21 cellular contexts compared by ENCODE assay signal in genomic region chr10:34547283-34547682, GRCh38.
"Had no signal": no experiment of that assay in that cellular context is flagged by ENCODE, and none has a peak within 500 bp of the region (broad histone marks: within the 10 kb centered on the region; RNA-seq: fewer than 3 reads in every experiment).

No MANE protein-coding gene starts in this region.

- H3K4me1 Mint-ChIP-seq: activated CD4-positive, alpha-beta T cell treated with anti-CD3 and anti-CD28 coated beads, Interleukin-2, amount 10 ng/mL, durations not matched to agents 24 days and 14 days; central memory CD8-positive, alpha-beta T cell; T-helper 17 cell had no signal

- H3K9me3 Mint-ChIP-seq: activated CD4-positive, alpha-beta T cell treated with anti-CD3 and anti-CD28 coated beads, Interleukin-2, amount 10 ng/mL, durations not matched to agents 24 days and 14 days; activated naive CD4-positive, alpha-beta T cell treated with anti-CD3 and anti-CD28 coated beads, Interleukin-2, amount 50 U/mL, for 72 hours; brain; central memory CD8-positive, alpha-beta T cell; stimulated activated naive CD8-positive, alpha-beta T cell treated with anti-CD3 and anti-CD28 coated beads, Interleukin-15, Interleukin-2, amounts not matched to agents 100 ng/mL and 50 ng/mL, for 24 hours had no signal

- H3K27ac ChIP-seq: spleen, suprapubic skin had no signal

- H3K4me1 ChIP-seq: spleen, suprapubic skin had no signal

- H3K4me3 ChIP-seq: spleen, suprapubic skin had no signal

- H3K27ac Mint-ChIP-seq: activated CD4-positive, alpha-beta T cell treated with anti-CD3 and anti-CD28 coated beads, Interleukin-2, amount 10 ng/mL, durations not matched to agents 24 days and 14 days; activated CD8-positive, alpha-beta T cell treated with anti-CD3 and anti-CD28 coated beads, Interleukin-2, amount 10 ng/mL, durations not matched to agents 7 days and 5 days; activated naive CD4-positive, alpha-beta T cell treated with anti-CD3 and anti-CD28 coated beads, Interleukin-2, amount 50 U/mL, for 72 hours; stimulated activated naive CD8-positive, alpha-beta T cell treated with anti-CD3 and anti-CD28 coated beads, Interleukin-15, Interleukin-2, amounts not matched to agents 100 ng/mL and 50 ng/mL, for 24 hours; T-helper 17 cell had no signal

- H3K27me3 ChIP-seq: spleen, suprapubic skin had no signal

- H3K9me3 ChIP-seq: spleen, suprapubic skin had no signal

- H3K4me3 Mint-ChIP-seq: activated CD4-positive, alpha-beta T cell treated with anti-CD3 and anti-CD28 coated beads, Interleukin-2, amount 10 ng/mL, durations not matched to agents 24 days and 14 days; activated CD8-positive, alpha-beta T cell treated with anti-CD3 and anti-CD28 coated beads, Interleukin-2, amount 10 ng/mL, durations not matched to agents 7 days and 5 days; central memory CD8-positive, alpha-beta T cell; stimulated activated naive CD8-positive, alpha-beta T cell treated with anti-CD3 and anti-CD28 coated beads, Interleukin-15, Interleukin-2, amounts not matched to agents 100 ng/mL and 50 ng/mL, for 24 hours; T-helper 17 cell had no signal

- H3K36me3 ChIP-seq: spleen, suprapubic skin had no signal

- DNase-seq: activated CD4-positive, alpha-beta T cell treated with anti-CD3 and anti-CD28 coated beads, Interleukin-2, amount 10 ng/mL, durations not matched to agents 24 days and 14 days; activated CD4-positive, CD25-positive, alpha-beta regulatory T cell; activated CD8-positive, alpha-beta memory T cell treated with anti-CD3 and anti-CD28 coated beads, Interleukin-2, amount 50 U/mL, for 4 hours; activated CD8-positive, alpha-beta T cell treated with anti-CD3 and anti-CD28 coated beads, Interleukin-2, amount 10 ng/mL, durations not matched to agents 7 days and 5 days; activated gamma-delta T cell; activated T-cell treated with anti-CD3 and anti-CD28 coated beads, Interleukin-2, amount 50 U/mL, for 48 hours; amygdala; cortex of kidney; effector CD8-positive, alpha-beta T cell; hippocampal formation; kidney; mesendoderm; spleen; T-helper 17 cell; trophoblast cell had no signal

- ATAC-seq: activated CD8-positive, alpha-beta T cell treated with anti-CD3 and anti-CD28 coated beads, Interleukin-2, amount 10 ng/mL, durations not matched to agents 7 days and 5 days; activated naive CD4-positive, alpha-beta T cell treated with anti-CD3 and anti-CD28 coated beads, Interleukin-2, amount 50 U/mL, for 72 hours; sciatic nerve; T-helper 17 cell had no signal

- H3K36me3 Mint-ChIP-seq: activated naive CD4-positive, alpha-beta T cell treated with anti-CD3 and anti-CD28 coated beads, Interleukin-2, amount 50 U/mL, for 72 hours had no signal

- H3K27me3 Mint-ChIP-seq: brain, T-helper 17 cell had no signal
